In the genomic region with DNA sequence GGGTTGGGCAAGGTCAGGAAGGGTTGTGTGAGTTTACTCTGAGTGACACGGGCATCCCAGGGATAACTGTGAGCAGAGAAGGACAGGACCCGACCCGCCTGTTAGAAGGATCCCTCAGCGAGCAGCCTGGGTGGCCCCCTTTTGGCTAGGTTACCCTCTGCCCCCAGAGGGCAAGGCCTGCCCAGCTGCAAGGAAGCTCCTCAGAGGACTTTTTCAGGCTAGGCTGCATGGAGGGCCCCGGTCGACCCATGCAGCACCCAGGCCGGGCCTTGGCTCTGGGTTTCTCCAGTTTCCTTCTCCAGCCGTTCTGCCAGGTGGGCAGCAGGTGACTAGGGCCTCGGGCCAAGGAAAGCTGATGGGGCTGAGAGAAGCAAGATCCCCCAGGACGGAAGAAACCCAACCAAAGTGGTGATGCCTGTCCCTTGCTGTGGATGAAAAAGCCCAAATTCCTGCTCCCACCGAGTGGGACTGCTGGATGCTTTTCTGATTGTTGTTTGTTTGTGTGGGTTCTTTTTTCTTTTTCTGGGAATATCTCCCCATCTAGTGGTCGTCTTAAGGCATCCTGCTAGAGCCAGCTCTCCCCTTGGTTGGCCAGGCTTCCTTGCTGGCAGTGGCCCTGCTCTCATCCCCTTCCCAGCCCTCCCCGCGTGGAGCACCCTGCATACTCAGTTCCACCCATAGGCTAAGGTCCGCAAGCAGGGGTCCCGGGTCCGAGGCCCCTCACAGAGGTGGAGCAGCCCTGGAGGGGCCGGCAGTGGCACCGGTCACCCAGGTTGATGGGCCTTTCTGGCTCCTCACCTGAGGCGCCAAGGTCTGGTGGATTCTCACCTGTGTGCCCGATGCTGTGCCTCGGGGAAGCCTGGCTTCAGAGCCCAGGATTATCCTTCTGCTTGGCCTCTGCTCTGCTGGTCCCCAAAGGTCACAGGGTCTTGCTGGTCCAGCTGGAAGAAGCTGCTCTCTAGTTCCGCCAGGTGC, we compare ENCODE assay signal across 1 cellular context.
TF ChIP-seq lines count a peak whose summit lies in the region.

No MANE protein-coding gene starts in this region.

TF ChIP-seq in HCT116, 20 proteins besides CTCF, POLR2A, EP300 and RAD21 (continued from another document):
- TF ChIP-seq, protein P1, sequence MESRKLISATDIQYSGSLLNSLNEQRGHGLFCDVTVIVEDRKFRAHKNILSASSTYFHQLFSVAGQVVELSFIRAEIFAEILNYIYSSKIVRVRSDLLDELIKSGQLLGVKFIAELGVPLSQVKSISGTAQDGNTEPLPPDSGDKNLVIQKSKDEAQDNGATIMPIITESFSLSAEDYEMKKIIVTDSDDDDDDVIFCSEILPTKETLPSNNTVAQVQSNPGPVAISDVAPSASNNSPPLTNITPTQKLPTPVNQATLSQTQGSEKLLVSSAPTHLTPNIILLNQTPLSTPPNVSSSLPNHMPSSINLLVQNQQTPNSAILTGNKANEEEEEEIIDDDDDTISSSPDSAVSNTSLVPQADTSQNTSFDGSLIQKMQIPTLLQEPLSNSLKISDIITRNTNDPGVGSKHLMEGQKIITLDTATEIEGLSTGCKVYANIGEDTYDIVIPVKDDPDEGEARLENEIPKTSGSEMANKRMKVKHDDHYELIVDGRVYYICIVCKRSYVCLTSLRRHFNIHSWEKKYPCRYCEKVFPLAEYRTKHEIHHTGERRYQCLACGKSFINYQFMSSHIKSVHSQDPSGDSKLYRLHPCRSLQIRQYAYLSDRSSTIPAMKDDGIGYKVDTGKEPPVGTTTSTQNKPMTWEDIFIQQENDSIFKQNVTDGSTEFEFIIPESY (IDR thresholded peaks at IDR 0.05; ENCODE audit: extremely low read depth, insufficient replicate concordance, low read length): no peak
- TF ChIP-seq EGR1 (IDR thresholded peaks at IDR 0.05; ENCODE audit: low read depth): no peak
- no peak for TF ChIP-seq SRF (IDR thresholded peaks at IDR 0.05; ENCODE audit: low read depth)
TF ChIP-seq in HCT116: peak in this region for 0.
